In the genomic region with DNA sequence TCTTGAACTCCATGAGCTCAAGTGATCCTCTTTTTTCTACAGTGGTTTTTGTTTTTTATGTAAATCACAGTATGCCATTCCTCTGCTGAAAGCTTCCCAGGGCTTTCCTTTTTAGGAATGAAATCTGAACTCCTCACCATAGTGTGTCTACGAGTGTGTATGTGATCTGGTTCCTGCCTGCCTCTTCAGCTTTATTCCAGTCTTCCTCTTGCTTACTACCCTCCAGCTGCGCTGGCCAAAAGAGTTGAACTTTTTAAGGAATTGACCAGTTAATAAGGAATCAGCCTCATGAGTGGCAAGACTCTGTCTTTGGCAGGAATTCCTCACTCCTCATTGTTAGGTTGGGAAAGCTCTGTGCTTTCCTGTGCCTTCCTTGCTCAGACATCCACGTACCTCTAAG, we compare ENCODE assay signal across 21 cellular contexts. TPM values are rescaled to one million over a fixed set of nuclear protein-coding genes. Genes with fewer than 3 reads are reported as not detected.
DNase-seq lines count a peak whose midpoint lies in the region; ATAC-seq, FAIRE-seq and TF ChIP-seq lines count a peak whose summit lies in the region.
"Had no signal": no experiment of that assay in that cellular context is flagged by ENCODE, and none has a peak within 500 bp of the region (broad histone marks: within the 10 kb centered on the region; RNA-seq: fewer than 3 reads in every experiment).

No MANE protein-coding gene starts in this region.

- H3K36me3 Mint-ChIP-seq in stimulated activated naive CD8-positive, alpha-beta T cell treated with anti-CD3 and anti-CD28 coated beads, Interleukin-15, Interleukin-2, amounts not matched to agents 100 ng/mL and 50 ng/mL, for 24 hours (ENCODE audit: low read depth), result peaks cover 64% of the 10 kb centered on the region
- H3K36me3 Mint-ChIP-seq in activated T-helper 17 cell treated with anti-CD3 and anti-CD28 coated beads, Interleukin-2, amount 50 U/mL, for 72 hours (ENCODE audit: low read depth), result peaks cover 91% of the 10 kb centered on the region

- H3K9ac ChIP-seq in mesendoderm (ENCODE audit: low read length), result peak overlapping the region; percentile 26

- H3K9me3 ChIP-seq in pancreas, result no peaks in the 10 kb centered on the region
- H3K9me3 ChIP-seq in effector memory CD4-positive, alpha-beta T cell (ENCODE audit: control insufficient read depth, low read length), result no peaks in the 10 kb centered on the region
- H3K9me3 ChIP-seq: stomach, vagina had no signal

- peak overlapping the region; percentile 76 for H3K27ac Mint-ChIP-seq in stimulated activated naive CD8-positive, alpha-beta T cell treated with anti-CD3 and anti-CD28 coated beads, Interleukin-15, Interleukin-2, amounts not matched to agents 100 ng/mL and 50 ng/mL, for 24 hours
- peak overlapping the region; percentile 49 for H3K27ac Mint-ChIP-seq in activated T-helper 17 cell treated with anti-CD3 and anti-CD28 coated beads, Interleukin-2, amount 50 U/mL, for 72 hours

- peaks cover 12% of the 10 kb centered on the region for H3K79me1 ChIP-seq in mesendoderm (ENCODE audit: low read length)

- H3K27me3 Mint-ChIP-seq in stimulated activated naive CD8-positive, alpha-beta T cell treated with anti-CD3 and anti-CD28 coated beads, Interleukin-15, Interleukin-2, amounts not matched to agents 100 ng/mL and 50 ng/mL, for 24 hours, result no peaks in the 10 kb centered on the region
- no peaks in the 10 kb centered on the region for H3K27me3 Mint-ChIP-seq in activated T-helper 17 cell treated with anti-CD3 and anti-CD28 coated beads, Interleukin-2, amount 50 U/mL, for 72 hours

- no peak for ATAC-seq in stimulated activated naive CD8-positive, alpha-beta T cell treated with anti-CD3 and anti-CD28 coated beads, Interleukin-15, Interleukin-2, amounts not matched to agents 100 U/mL and 50 U/mL, for 24 hours
- ATAC-seq in activated T-helper 17 cell treated with anti-CD3 and anti-CD28 coated beads, Interleukin-2, amount 50 U/mL, for 72 hours (replicated peaks), result no peak
- no peak for ATAC-seq in pancreas

- H3K36me3 ChIP-seq in mesendoderm (ENCODE audit: control insufficient read depth, insufficient read depth, low read length) (peaks cover 4% of the 10 kb centered on the region), pancreas (peaks cover 0 to 2% (median 0%) of the 10 kb centered on the region in 3 donors)
- H3K36me3 ChIP-seq in effector memory CD4-positive, alpha-beta T cell (ENCODE audit: control insufficient read depth, insufficient read depth, low read length), result peaks cover 29% of the 10 kb centered on the region

- FAIRE-seq in pancreas (lab: Jason Lieb, UNC), result no peak
- FAIRE-seq: endometrium had no signal

- no peak overlapping the region for H2BK5ac ChIP-seq in mesendoderm (ENCODE audit: low read length)

- no peak overlapping the region for H2BK120ac ChIP-seq in mesendoderm (ENCODE audit: low read depth, low read length)

- H3K18ac ChIP-seq in mesendoderm (ENCODE audit: low read length), result no peak overlapping the region

- H3K79me2 ChIP-seq in mesendoderm (ENCODE audit: control insufficient read depth, insufficient read depth, low read length), result peaks cover 65% of the 10 kb centered on the region

- H3K4me1 ChIP-seq in mesendoderm (ENCODE audit: control insufficient read depth, low read depth, low read length) (peaks cover 7% of the 10 kb centered on the region), pancreas (peaks cover 0 to 12% (median 8%) of the 10 kb centered on the region in 3 donors)
- peaks cover 6% of the 10 kb centered on the region for H3K4me1 ChIP-seq in effector memory CD4-positive, alpha-beta T cell (ENCODE audit: control insufficient read depth, insufficient read depth, low read length, poor library complexity, severe bottlenecking)

- H3K56ac ChIP-seq in mesendoderm (ENCODE audit: low read length), result no peak overlapping the region

- H2BK15ac ChIP-seq in mesendoderm (replicated peaks; ENCODE audit: low read depth), result no peak overlapping the region

- H3K27me3 ChIP-seq in mesendoderm (ENCODE audit: insufficient read depth, low read length, poor library complexity) (no peaks in the 10 kb centered on the region), pancreas (no peaks in the 10 kb centered on the region)
- H3K27me3 ChIP-seq in effector memory CD4-positive, alpha-beta T cell (replicated peaks; ENCODE audit: control insufficient read depth, insufficient read depth, low read length, poor library complexity, severe bottlenecking), result no peaks in the 10 kb centered on the region
- H3K27me3 ChIP-seq: stomach, vagina had no signal

- H3K27ac ChIP-seq in mesendoderm (ENCODE audit: low read depth, low read length), result no peak overlapping the region
- H3K27ac ChIP-seq in pancreas, result no peak overlapping the region
- no peak overlapping the region for H3K27ac ChIP-seq in effector memory CD4-positive, alpha-beta T cell (ENCODE audit: insufficient read depth, low read length, poor library complexity, severe bottlenecking)
- H3K27ac ChIP-seq: stomach, vagina had no signal

- H3K4me3 Mint-ChIP-seq in stimulated activated naive CD8-positive, alpha-beta T cell treated with anti-CD3 and anti-CD28 coated beads, Interleukin-15, Interleukin-2, amounts not matched to agents 100 ng/mL and 50 ng/mL, for 24 hours, result peak overlapping the region; percentile 33
- no peak overlapping the region for H3K4me3 Mint-ChIP-seq in activated T-helper 17 cell treated with anti-CD3 and anti-CD28 coated beads, Interleukin-2, amount 50 U/mL, for 72 hours

- no peaks in the 10 kb centered on the region for H3K9me3 Mint-ChIP-seq in stimulated activated naive CD8-positive, alpha-beta T cell treated with anti-CD3 and anti-CD28 coated beads, Interleukin-15, Interleukin-2, amounts not matched to agents 100 ng/mL and 50 ng/mL, for 24 hours
- no peaks in the 10 kb centered on the region for H3K9me3 Mint-ChIP-seq in activated T-helper 17 cell treated with anti-CD3 and anti-CD28 coated beads, Interleukin-2, amount 50 U/mL, for 72 hours

- no peak overlapping the region for H4K5ac ChIP-seq in mesendoderm (ENCODE audit: low read length)

- no peak for TF ChIP-seq CTCF in pancreas (IDR thresholded peaks at IDR 0.05)

- H4K8ac ChIP-seq in mesendoderm (ENCODE audit: low read depth, low read length), result no peak overlapping the region

- H3K4me2 ChIP-seq in mesendoderm (ENCODE audit: low read length), result no peak overlapping the region

- DNase-seq in stimulated activated naive CD8-positive, alpha-beta T cell treated with anti-CD3 and anti-CD28 coated beads, Interleukin-15, Interleukin-2, amounts not matched to agents 100 U/mL and 50 U/mL, for 24 hours, result no peak
- DNase-seq in mesendoderm, result peak; percentile 29
- no peak for DNase-seq in midbrain (lab: John Stamatoyannopoulos, UW)
- no peak for DNase-seq in pancreas
- DNase-seq in effector memory CD4-positive, alpha-beta T cell, result no peak
- no peak for DNase-seq in NCI-H1105 (lab: John Stamatoyannopoulos, UW)
- DNase-seq: Calu3; central memory CD4-positive, alpha-beta T cell; foreskin fibroblast; GOT3; NCI-H187; NCI-H510A; SIG-M5; stomach; T-helper 9 cell had no signal

- H3K4me3 ChIP-seq in mesendoderm (ENCODE audit: low read length) (no peak overlapping the region), pancreas (no peak overlapping the region)
- no peak overlapping the region for H3K4me3 ChIP-seq in effector memory CD4-positive, alpha-beta T cell (ENCODE audit: insufficient read depth, low read depth, low read length, poor library complexity, severe bottlenecking)
- H3K4me3 ChIP-seq: stomach, vagina had no signal

- no peak overlapping the region for H3K4ac ChIP-seq in mesendoderm (ENCODE audit: low read depth, low read length)

- no peak overlapping the region for H3K23ac ChIP-seq in mesendoderm (ENCODE audit: low read length)

- no CpG with 5 or more reads among the region's 3 CpGs for WGBS in mesendoderm (ENCODE audit: extremely low coverage, insufficient coverage, low lambda C conversion rate)
- WGBS in pancreas, 2 donors, result 77 to 87% methylated on average over 3 of the region's 3 CpGs

- intact Hi-C loops in pancreas (cut with DNase I), result no loop called here

- H2AK5ac ChIP-seq in mesendoderm (ENCODE audit: low read length), result no peak overlapping the region

- peaks cover 42% of the 10 kb centered on the region for H3K4me1 Mint-ChIP-seq in stimulated activated naive CD8-positive, alpha-beta T cell treated with anti-CD3 and anti-CD28 coated beads, Interleukin-15, Interleukin-2, amounts not matched to agents 100 ng/mL and 50 ng/mL, for 24 hours (ENCODE audit: low read depth)
- H3K4me1 Mint-ChIP-seq in activated T-helper 17 cell treated with anti-CD3 and anti-CD28 coated beads, Interleukin-2, amount 50 U/mL, for 72 hours, result peaks cover 22% of the 10 kb centered on the region

RNA-seq across cellular contexts. Expression of a gene that starts 4.0 kb away (rescaled TPM):
- total RNA-seq in activated T-helper 17 cell treated with anti-CD3 and anti-CD28 coated beads, Interleukin-2, amount 50 U/mL, for 72 hours, result 100 to 1,000 TPM; 317 to 592 TPM
- polyA plus RNA-seq in mesendoderm (2013, experiment 1 of 2), result 657 TPM
- polyA plus RNA-seq in mesendoderm (2013, experiment 2 of 2), result 670 TPM
- total RNA-seq in pancreas, result 100 to 1,000 TPM in 4 of 6 donors, 10 to 100 TPM in 2; 91.8 to 141 (median 118) TPM
- polyA plus RNA-seq in pancreas, result 10 to 100 TPM; 72.7 to 92.2 TPM

RNA-seq across cellular contexts. Expression of a gene that starts 5.1 kb away (rescaled TPM):
- 10 to 100 TPM in 1 of 2 donors, 1 to 10 TPM in 1; 10.0 to 16.0 TPM for total RNA-seq in activated T-helper 17 cell treated with anti-CD3 and anti-CD28 coated beads, Interleukin-2, amount 50 U/mL, for 72 hours
- 5.6 TPM for polyA plus RNA-seq in mesendoderm (2013, experiment 1 of 2)
- 5.6 TPM for polyA plus RNA-seq in mesendoderm (2013, experiment 2 of 2)
- total RNA-seq in pancreas, result 10 to 100 TPM; 10.5 to 16.7 (median 13.2) TPM
- 10 to 100 TPM; 19.1 to 20.9 TPM for polyA plus RNA-seq in pancreas

RNA-seq across cellular contexts. Expression of a gene that starts 24.1 kb away (rescaled TPM):
- total RNA-seq in activated T-helper 17 cell treated with anti-CD3 and anti-CD28 coated beads, Interleukin-2, amount 50 U/mL, for 72 hours, result 10 to 100 TPM; 36.5 to 37.6 TPM
- 43.1 TPM for polyA plus RNA-seq in mesendoderm (2013, experiment 1 of 2)
- 42.7 TPM for polyA plus RNA-seq in mesendoderm (2013, experiment 2 of 2)
- total RNA-seq in pancreas, result 10 to 100 TPM in 4 of 6 donors, 1 to 10 TPM in 2; 8.7 to 13.7 (median 11.5) TPM
- 10 to 100 TPM; 17.0 to 19.6 TPM for polyA plus RNA-seq in pancreas

RNA-seq across cellular contexts. Expression of a gene that starts 35.8 kb away (rescaled TPM):
- total RNA-seq in activated T-helper 17 cell treated with anti-CD3 and anti-CD28 coated beads, Interleukin-2, amount 50 U/mL, for 72 hours, result not detected
- 0.03 TPM for polyA plus RNA-seq in mesendoderm (2013, experiment 1 of 2)
- 0.01 TPM for polyA plus RNA-seq in mesendoderm (2013, experiment 2 of 2)
- not detected for total RNA-seq in pancreas
- not detected for polyA plus RNA-seq in pancreas
- total RNA-seq: Calu3, liver, pulmonary artery endothelial cell, stomach, vagina had no signal
- polyA plus RNA-seq: liver had no signal

RNA-seq across cellular contexts. Expression of a gene that starts 46.1 kb away (rescaled TPM):
- total RNA-seq in activated T-helper 17 cell treated with anti-CD3 and anti-CD28 coated beads, Interleukin-2, amount 50 U/mL, for 72 hours, result 10 to 100 TPM; 32.2 to 36.3 TPM
- polyA plus RNA-seq in mesendoderm (2013, experiment 1 of 2), result 2.1 TPM
- 2.2 TPM for polyA plus RNA-seq in mesendoderm (2013, experiment 2 of 2)
- total RNA-seq in pancreas, result 1 to 10 TPM; 2.2 to 4.0 (median 3.0) TPM
- 1 to 10 TPM; 4.9 to 6.9 TPM for polyA plus RNA-seq in pancreas
